14 cellular contexts compared by ENCODE assay signal in genomic region chr5:141483842-141484241, GRCh38. TPM values are rescaled to one million over a fixed set of nuclear protein-coding genes. Genes with fewer than 3 reads are reported as not detected.
DNase-seq lines count a peak whose midpoint lies in the region; TF ChIP-seq lines count a peak whose summit lies in the region.
"Had no signal": no experiment of that assay in that cellular context is flagged by ENCODE, and none has a peak within 500 bp of the region (broad histone marks: within the 10 kb centered on the region; RNA-seq: fewer than 3 reads in every experiment).

No MANE protein-coding gene starts in this region.

- H3K36me3 Mint-ChIP-seq in endothelial cell (ENCODE audit: low read depth, unreplicated experiment) (peaks cover 40% of the 10 kb centered on the region), neural progenitor cell (peaks cover 74% of the 10 kb centered on the region)
- H3K36me3 Mint-ChIP-seq: activated naive CD8-positive, alpha-beta T cell treated with anti-CD3 and anti-CD28 coated beads for 36 hours; CD4-positive, alpha-beta memory T cell; natural killer cell treated with Interleukin-12 subunit alpha and Interleukin-12 subunit beta and Interleukin-15 and Interleukin-18, amount 100 ng/mL, for 72 hours had no signal

- no peak overlapping the region for H3K9ac ChIP-seq in neural progenitor cell

- H3F3A ChIP-seq in neural progenitor cell (ENCODE audit: low read depth): peaks cover 28% of the 10 kb centered on the region

- H3K79me2 ChIP-seq in neural progenitor cell (ENCODE audit: low read depth): peaks cover 40% of the 10 kb centered on the region

- peaks cover 21% of the 10 kb centered on the region for H3K4me1 ChIP-seq in neural progenitor cell

- H3K9me3 Mint-ChIP-seq in endothelial cell (ENCODE audit: unreplicated experiment) (no peaks in the 10 kb centered on the region), neural progenitor cell (peaks cover 76% of the 10 kb centered on the region)
- H3K9me3 Mint-ChIP-seq: activated naive CD8-positive, alpha-beta T cell treated with anti-CD3 and anti-CD28 coated beads for 36 hours; CD4-positive, alpha-beta memory T cell; natural killer cell treated with Interleukin-12 subunit alpha and Interleukin-12 subunit beta and Interleukin-15 and Interleukin-18, amount 100 ng/mL, for 72 hours had no signal

- TF ChIP-seq CTCF in endothelial cell (IDR thresholded peaks at IDR 0.05; ENCODE audit: unreplicated experiment) (no peak), neural progenitor cell (IDR thresholded peaks at IDR 0.05) (no peak)

- H3K27ac ChIP-seq in neural progenitor cell: no peak overlapping the region
- H3K27ac ChIP-seq: epithelial cell of prostate, skin epidermis had no signal

- no peak overlapping the region for H2AFZ ChIP-seq in neural progenitor cell (replicated peaks)

- H3K4me2 ChIP-seq in neural progenitor cell: peak overlapping the region; percentile 100

- in situ Hi-C loops in G401 (cut with HindIII; ENCODE audit: low sequenced_read_pairs): no loop called here

- H3K4me1 Mint-ChIP-seq in endothelial cell (ENCODE audit: unreplicated experiment) (peaks cover 44% of the 10 kb centered on the region), neural progenitor cell (peaks cover 31% of the 10 kb centered on the region)

- H3K4me3 Mint-ChIP-seq in endothelial cell (ENCODE audit: unreplicated experiment) (peak overlapping the region; percentile 76), neural progenitor cell (peak overlapping the region; percentile 66)
- H3K4me3 Mint-ChIP-seq: activated naive CD8-positive, alpha-beta T cell treated with anti-CD3 and anti-CD28 coated beads for 36 hours; natural killer cell treated with Interleukin-12 subunit alpha and Interleukin-12 subunit beta and Interleukin-15 and Interleukin-18, amount 100 ng/mL, for 72 hours had no signal

- peaks cover 36% of the 10 kb centered on the region for H3K27me3 ChIP-seq in neural progenitor cell

- H4K20me1 ChIP-seq in neural progenitor cell (ENCODE audit: low read depth): peaks cover 66% of the 10 kb centered on the region

- H3K27me3 Mint-ChIP-seq in endothelial cell (ENCODE audit: unreplicated experiment) (peaks cover 9% of the 10 kb centered on the region), neural progenitor cell (ENCODE audit: insufficient read depth, low read depth) (peaks cover 7% of the 10 kb centered on the region)

- H3K36me3 ChIP-seq in neural progenitor cell: no peaks in the 10 kb centered on the region

- no peaks in the 10 kb centered on the region for H3K9me3 ChIP-seq in neural progenitor cell (ENCODE audit: low read depth)

- H3K27ac Mint-ChIP-seq in endothelial cell (ENCODE audit: unreplicated experiment) (peak overlapping the region; percentile 76), neural progenitor cell (peak overlapping the region; percentile 47)
- H3K27ac Mint-ChIP-seq: activated naive CD8-positive, alpha-beta T cell treated with anti-CD3 and anti-CD28 coated beads for 36 hours; CD4-positive, alpha-beta memory T cell; natural killer cell treated with Interleukin-12 subunit alpha and Interleukin-12 subunit beta and Interleukin-15 and Interleukin-18, amount 100 ng/mL, for 72 hours had no signal

- H3K4me3 ChIP-seq in neural progenitor cell: peak overlapping the region; percentile 80

- DNase-seq in NCI-H1092 treated with DMSO at 0.1 percent for 48 hours (lab: John Stamatoyannopoulos, UW) (peak; percentile 25), NCI-H1092 (lab: John Stamatoyannopoulos, UW) (no peak), NCI-H128 (lab: John Stamatoyannopoulos, UW; ENCODE audit: unreplicated experiment) (peak; percentile 15), endothelial cell (ENCODE audit: low spot score) (no peak), neural progenitor cell (ENCODE audit: low spot score) (peak; percentile 60), G401 (ENCODE audit: low spot score) (no peak), NCI-H748 (lab: John Stamatoyannopoulos, UW; ENCODE audit: unreplicated experiment) (no peak)
- DNase-seq in activated naive CD4-positive, alpha-beta T cell treated with Interleukin-2 at 50 U/mL for 16 hours: no peak
- DNase-seq: 8988T; activated naive CD8-positive, alpha-beta T cell treated with anti-CD3 and anti-CD28 coated beads for 36 hours; CD4-positive, alpha-beta memory T cell had no signal

RNA-seq across cellular contexts. Expression of gene PCDHGC4, which starts 1.0 kb away (rescaled TPM):
- 3.5 TPM for total RNA-seq in endothelial cell (ENCODE audit: unreplicated experiment)
- 5.0 and 10.4 TPM in 2 replicates for total RNA-seq in neural progenitor cell (ENCODE audit: low replicate concordance)
- total RNA-seq in G401 (2014; rRNA removed; shearing (Covaris generic)): not detected in 2 replicates
- total RNA-seq: activated naive CD8-positive, alpha-beta T cell treated with anti-CD3 and anti-CD28 coated beads for 36 hours; CD4-positive, alpha-beta memory T cell had no signal

RNA-seq across cellular contexts. Expression of gene PCDHGC5, which starts 5.0 kb away (rescaled TPM):
- 2.9 TPM for total RNA-seq in endothelial cell (ENCODE audit: unreplicated experiment)
- 0.43 and 1.3 TPM in 2 replicates for total RNA-seq in neural progenitor cell (ENCODE audit: low replicate concordance)
- total RNA-seq in G401 (2014; rRNA removed; shearing (Covaris generic)): 0.14 and 0.18 TPM in 2 replicates
- total RNA-seq: activated naive CD8-positive, alpha-beta T cell treated with anti-CD3 and anti-CD28 coated beads for 36 hours; CD4-positive, alpha-beta memory T cell had no signal

RNA-seq across cellular contexts. Expression of gene PCDHGC3, which starts 8.1 kb away (rescaled TPM):
- 68.2 TPM for total RNA-seq in endothelial cell (ENCODE audit: unreplicated experiment)
- 14.7 and 17.2 TPM in 2 replicates for total RNA-seq in neural progenitor cell (ENCODE audit: low replicate concordance)
- 1.0 and 7.7 TPM in 2 replicates for total RNA-seq in G401 (2014; rRNA removed; shearing (Covaris generic))

RNA-seq across cellular contexts. Expression of gene PCDHGA12, which starts 53.5 kb away (rescaled TPM):
- total RNA-seq in endothelial cell (ENCODE audit: unreplicated experiment) (3.8 TPM), neural progenitor cell (ENCODE audit: low replicate concordance) (0.79 and 2.2 TPM in 2 replicates)
- not detected in 2 replicates for total RNA-seq in G401 (2014; rRNA removed; shearing (Covaris generic))

Comparison
In these comparisons a context has a peak if more than half of its experiments do, and no peak if none do; other contexts are left out.
1. DNase-seq: peak in NCI-H1092 treated with DMSO at 0.1 percent for 48 hours (single experiment), NCI-H128 (single experiment) and neural progenitor cell (single experiment); none in NCI-H1092 (single experiment), endothelial cell (single experiment), G401 (single experiment), activated naive CD4-positive, alpha-beta T cell treated with Interleukin-2 at 50 U/mL for 16 hours (single experiment) and NCI-H748 (single experiment).